Comparison of ENCODE assay signal across 8 cellular contexts in genomic region chr12:48851883-48852733, GRCh38. TPM values are rescaled to one million over a fixed set of nuclear protein-coding genes. Genes with fewer than 3 reads are reported as not detected.
A peak's percentile ranks its signal among the peaks of the same experiment; 100 is the strongest.
DNase-seq lines count a peak whose midpoint lies in the region; ATAC-seq and TF ChIP-seq lines count a peak whose summit lies in the region.

TSS of gene DDX23 (minus strand) at chr12:48852163. CDS start at chr12:48845782, 6,381 bp downstream.

- no peak for TF ChIP-seq CTCF in vagina (IDR thresholded peaks at IDR 0.05)

- H3K9me3 ChIP-seq in right cardiac atrium (ENCODE audit: control insufficient read depth, low read length) (no peaks in the 10 kb centered on the region), vagina (no peaks in the 10 kb centered on the region)

- WGBS in right cardiac atrium = under 1% methylated on average over 53 of the region's 53 CpGs

- peak; percentile 92 for DNase-seq in NCI-H187 treated with DMSO at 0.1 percent for 48 hours (lab: John Stamatoyannopoulos, UW)
- peak; percentile 45 to 98 (median 93) for DNase-seq in anterior cingulate cortex (lab: John Stamatoyannopoulos, UW)
- DNase-seq in right cardiac atrium = peak; percentile 95 to 98 (median 97)
- peak; percentile 98 for DNase-seq in putamen (ENCODE audit: low spot score)
- peak; percentile 96 to 97 for DNase-seq in vagina (ENCODE audit: extremely low spot score in 2 of 2)

- no peaks in the 10 kb centered on the region for H3K4me1 ChIP-seq in right cardiac atrium (ENCODE audit: control insufficient read depth, insufficient read depth, low read length)
- peaks cover 27% of the 10 kb centered on the region for H3K4me1 ChIP-seq in vagina

- H3K4me3 ChIP-seq in right cardiac atrium (ENCODE audit: low read length) = peak within 1 kb of the TSS; percentile 86
- peak within 1 kb of the TSS; percentile 75 to 81 for H3K4me3 ChIP-seq in vagina

- H3K27ac ChIP-seq in right cardiac atrium (ENCODE audit: low read length) (peak within 1 kb of the TSS; percentile 93), vagina (peak within 1 kb of the TSS; percentile 72)

- intact Hi-C loops in T-helper 2 cell treated with Interferon-gamma antibody and Interleukin-4, amounts not matched to agents 100 ng/mL and 5 ng/mL, for 36 hours (cut with micrococcal nuclease) = loop anchor here (1.0 to 5.0 kb wide), 7 partner anchors 34 to 382 kb away; partner anchors contain the start of genes CACNB3, CCNT1, KANSL2 and PRKAG1
- intact Hi-C loops in right cardiac atrium (cut with DNase I) = loop anchor here in 3 of 4 donors (2.0 to 5.0 kb wide), 5 partner anchors 35 to 145 kb away; partner anchors contain the start of gene DDN (in 1 of the 3)
- intact Hi-C loops in vagina (cut with DNase I) = loop anchor here (10.0 kb wide), 1 partner anchor 93 kb away; no protein-coding TSS in a partner anchor

- no peak for TF ChIP-seq POLR2A in vagina (IDR thresholded peaks at IDR 0.05)

- H3K27me3 ChIP-seq in right cardiac atrium (ENCODE audit: control insufficient read depth, insufficient read depth) = no peaks in the 10 kb centered on the region
- H3K27me3 ChIP-seq in vagina = no peaks in the 10 kb centered on the region

- no peaks in the 10 kb centered on the region for H3K36me3 ChIP-seq in vagina

- peak; percentile 62 for ATAC-seq in GM18499 (IDR thresholded peaks at IDR 0.05; ENCODE audit: insufficient read depth, unreplicated experiment)
- peak; percentile 90 for ATAC-seq in HG02943 (IDR thresholded peaks at IDR 0.05; ENCODE audit: low read depth, unreplicated experiment)
- peak; percentile 98 to 99 for ATAC-seq in right cardiac atrium

RNA-seq across cellular contexts. Expression of gene DDX23, which starts in this region (rescaled TPM):
- total RNA-seq in T-helper 2 cell treated with Interferon-gamma antibody and Interleukin-4, amounts not matched to agents 100 ng/mL and 5 ng/mL, for 36 hours = 120 and 132 TPM in 2 replicates
- total RNA-seq in right cardiac atrium (10 to 100 TPM; 31.4 to 38.9 (median 35.1) TPM), vagina (57.9 TPM)
- polyA plus RNA-seq in right cardiac atrium = 21.3 TPM

Comparison
In these comparisons a context has a peak if more than half of its experiments do, and no peak if none do; other contexts are left out.
1. Peak in every context shown above with its lines: DNase-seq, ATAC-seq, H3K4me3 ChIP-seq and H3K27ac ChIP-seq.